In genomic region chr21:31348188-31348587, GRCh38 we compare ENCODE assay signal across 18 cellular contexts.
"Had no signal": no experiment of that assay in that cellular context is flagged by ENCODE, and none has a peak within 500 bp of the region (broad histone marks: within the 10 kb centered on the region; RNA-seq: fewer than 3 reads in every experiment).

No MANE protein-coding gene starts in this region.

- H3K27me3 ChIP-seq: right atrium auricular region, vagina had no signal

- DNase-seq: activated CD4-positive, alpha-beta T cell treated with anti-CD3 and anti-CD28 coated beads, Interleukin-2, amount 10 ng/mL, durations not matched to agents 7 days and 5 days; activated CD8-positive, alpha-beta memory T cell treated with anti-CD3 and anti-CD28 coated beads, Interleukin-2, amount 50 U/mL, for 4 hours; activated naive CD4-positive, alpha-beta T cell treated with anti-CD3 and anti-CD28 coated beads for 36 hours; activated naive CD8-positive, alpha-beta T cell treated with anti-CD3 and anti-CD28 coated beads, Interleukin-2, amount 50 U/mL, for 24 hours; activated T-cell treated with anti-CD3 and anti-CD28 coated beads, Interleukin-2, amount 50 U/mL, for 4 hours; central memory CD4-positive, alpha-beta T cell; left ventricle myocardium inferior; naive thymus-derived CD4-positive, alpha-beta T cell; stimulated activated naive CD8-positive, alpha-beta T cell treated with anti-CD3 and anti-CD28 coated beads, Interleukin-15, Interleukin-2, amounts not matched to agents 100 U/mL and 50 U/mL, for 24 hours; T-helper 9 cell; tibial artery had no signal

- H3K4me3 Mint-ChIP-seq: activated CD4-positive, alpha-beta T cell treated with anti-CD3 and anti-CD28 coated beads, Interleukin-2, amount 10 ng/mL, durations not matched to agents 7 days and 5 days; activated naive CD4-positive, alpha-beta T cell treated with anti-CD3 and anti-CD28 coated beads for 36 hours; activated naive CD8-positive, alpha-beta T cell treated with anti-CD3 and anti-CD28 coated beads, Interleukin-2, amount 50 U/mL, for 24 hours; activated T-cell treated with anti-CD3 and anti-CD28 coated beads, Interleukin-2, amount 50 U/mL, for 4 hours; brain had no signal

- H3K27ac ChIP-seq: coronary artery, left ventricle myocardium inferior, prostate gland, right atrium auricular region, skin epidermis, tibial artery, vagina had no signal

- H3K9me3 ChIP-seq: left ventricle myocardium inferior, prostate gland, right atrium auricular region, tibial artery, vagina had no signal

- H3K4me1 ChIP-seq: prostate gland had no signal

- H3K4me3 ChIP-seq: coronary artery, left ventricle myocardium inferior, prostate gland, right atrium auricular region, skin epidermis, tibial artery, vagina had no signal

- ATAC-seq: activated CD4-positive, CD25-positive, alpha-beta regulatory T cell treated with anti-CD3 and anti-CD28 coated beads, Interleukin-2, amount 50 U/mL, for 24 hours; activated naive CD8-positive, alpha-beta T cell treated with anti-CD3 and anti-CD28 coated beads, Interleukin-2, amount 50 U/mL, for 24 hours; activated T-cell treated with anti-CD3 and anti-CD28 coated beads, Interleukin-2, amount 50 U/mL, for 4 hours; naive thymus-derived CD4-positive, alpha-beta T cell; stimulated activated naive CD8-positive, alpha-beta T cell treated with anti-CD3 and anti-CD28 coated beads, Interleukin-15, Interleukin-2, amounts not matched to agents 100 U/mL and 50 U/mL, for 24 hours had no signal

- H3K27ac Mint-ChIP-seq: activated CD4-positive, alpha-beta T cell treated with anti-CD3 and anti-CD28 coated beads, Interleukin-2, amount 10 ng/mL, durations not matched to agents 7 days and 5 days; activated naive CD4-positive, alpha-beta T cell treated with anti-CD3 and anti-CD28 coated beads for 36 hours; activated naive CD8-positive, alpha-beta T cell treated with anti-CD3 and anti-CD28 coated beads, Interleukin-2, amount 50 U/mL, for 24 hours had no signal

- H3K36me3 ChIP-seq: left ventricle myocardium inferior, prostate gland, right atrium auricular region, tibial artery, vagina had no signal

- H3K9me3 Mint-ChIP-seq: activated naive CD8-positive, alpha-beta T cell treated with anti-CD3 and anti-CD28 coated beads, Interleukin-2, amount 50 U/mL, for 24 hours had no signal
